In genomic region chr2:135530313-135531230, GRCh38 we compare ENCODE assay signal across 8 cellular contexts. TPM values are rescaled to one million over a fixed set of nuclear protein-coding genes. Genes with fewer than 3 reads are reported as not detected.
DNase-seq lines count a peak whose midpoint lies in the region; ATAC-seq and TF ChIP-seq lines count a peak whose summit lies in the region.

Gene ZRANB3, minus strand, starts transcription at chr2:135531218.

- H3K4me1 ChIP-seq in fibroblast of lung (ENCODE audit: control insufficient read depth, extremely low read depth, insufficient read depth, low read length), result peaks cover 3% of the 10 kb centered on the region
- peaks cover 4 to 21% of the 10 kb centered on the region in 2 donors for H3K4me1 ChIP-seq in naive thymus-derived CD4-positive, alpha-beta T cell (ENCODE audit: control insufficient read depth in 2 of 2, insufficient read depth in 2 of 2, low read length in 2 of 2)

- intact Hi-C loops in naive thymus-derived CD4-positive, alpha-beta T cell (cut with micrococcal nuclease), result loop anchor here (1.0 to 10.0 kb wide), 20 partner anchors 128 to 1412 kb away; partner anchors contain the start of genes DARS1 (in 2 of the 2), MCM6 (in 2 of the 2), UBXN4 (in 2 of the 2) and CCNT2 (in 1 of the 2)

- CTCF ChIA-PET in naive thymus-derived CD4-positive, alpha-beta T cell (lab: Charles Lee), result interaction anchor here (1.4 kb wide), 1 partner anchor 526 kb away, joined by 4 read pairs; no protein-coding TSS in a partner anchor

- no peak for TF ChIP-seq CTCF in LNCaP clone FGC (IDR thresholded peaks at IDR 0.05; ENCODE audit: control insufficient read depth, extremely low read depth, insufficient read depth)
- no peak for TF ChIP-seq CTCF in fibroblast of lung (conservative IDR thresholded peaks at IDR 0.05 in 1 of 2, IDR thresholded peaks at IDR 0.05 in 1 of 2; ENCODE audit: low read depth in 1 of 2, low read length in 2 of 2)

- no peaks in the 10 kb centered on the region for H3K9me3 Mint-ChIP-seq in naive thymus-derived CD4-positive, alpha-beta T cell
- H3K9me3 Mint-ChIP-seq in stimulated activated effector memory CD8-positive, alpha-beta T cell treated with anti-CD3 and anti-CD28 coated beads, Interleukin-12 subunit alpha, Interleukin-12 subunit beta, amount 100 ng/mL, for 72 hours, result no peaks in the 10 kb centered on the region

- H3K79me2 ChIP-seq in fibroblast of lung (ENCODE audit: control insufficient read depth, insufficient read depth, low read length), result peaks cover 27% of the 10 kb centered on the region

- no peaks in the 10 kb centered on the region for H3K36me3 ChIP-seq in fibroblast of lung (ENCODE audit: control insufficient read depth, insufficient read depth, low read length)
- peaks cover 0 to 5% (median 0%) of the 10 kb centered on the region in 3 experiments for H3K36me3 ChIP-seq in naive thymus-derived CD4-positive, alpha-beta T cell (ENCODE audit: control insufficient read depth in 2 of 3, insufficient read depth in 3 of 3, low read length in 3 of 3)

- peak within 1 kb of the TSS in 7 of 9 donors; percentile 36 to 81 (median 67) for H3K27ac Mint-ChIP-seq in naive thymus-derived CD4-positive, alpha-beta T cell
- no peak within 1 kb of the TSS for H3K27ac Mint-ChIP-seq in stimulated activated effector memory CD8-positive, alpha-beta T cell treated with anti-CD3 and anti-CD28 coated beads, Interleukin-12 subunit alpha, Interleukin-12 subunit beta, amount 100 ng/mL, for 72 hours

- no peaks in the 10 kb centered on the region for H4K20me1 ChIP-seq in fibroblast of lung (ENCODE audit: control insufficient read depth, extremely low read depth, insufficient read depth, low read length)

- peaks cover 5 to 38% (median 28%) of the 10 kb centered on the region in 7 donors for H3K4me1 Mint-ChIP-seq in naive thymus-derived CD4-positive, alpha-beta T cell
- peaks cover 7% of the 10 kb centered on the region for H3K4me1 Mint-ChIP-seq in stimulated activated effector memory CD8-positive, alpha-beta T cell treated with anti-CD3 and anti-CD28 coated beads, Interleukin-12 subunit alpha, Interleukin-12 subunit beta, amount 100 ng/mL, for 72 hours

- H3K9me3 ChIP-seq in fibroblast of lung (ENCODE audit: control insufficient read depth, insufficient read depth, low read depth, low read length), result no peaks in the 10 kb centered on the region
- no peaks in the 10 kb centered on the region for H3K9me3 ChIP-seq in naive thymus-derived CD4-positive, alpha-beta T cell (ENCODE audit: control insufficient read depth in 2 of 3, low read length in 3 of 3)

- H3K27me3 Mint-ChIP-seq in naive thymus-derived CD4-positive, alpha-beta T cell, result no peaks in the 10 kb centered on the region

- H3K4me3 ChIP-seq in LNCaP clone FGC (ENCODE audit: low read depth, low read length), result peak within 1 kb of the TSS; percentile 87
- H3K4me3 ChIP-seq in fibroblast of lung (replicated peaks in 1 of 4; ENCODE audit: control extremely low read depth in 1 of 4, insufficient read depth in 1 of 4, low read depth in 3 of 4, low read length in 4 of 4), result peak within 1 kb of the TSS; percentile 76 to 98 (median 80)
- peak within 1 kb of the TSS; percentile 83 for H3K4me3 ChIP-seq in naive thymus-derived CD4-positive, alpha-beta T cell (ENCODE audit: low read length)

- H2AFZ ChIP-seq in fibroblast of lung (ENCODE audit: low read length), result peak within 1 kb of the TSS; percentile 92

- peak within 1 kb of the TSS; percentile 78 for H3K9ac ChIP-seq in fibroblast of lung (ENCODE audit: insufficient read depth, low read length)

- no peaks in the 10 kb centered on the region for H3K27me3 ChIP-seq in fibroblast of lung (ENCODE audit: control insufficient read depth, insufficient read depth, low read length)
- no peaks in the 10 kb centered on the region for H3K27me3 ChIP-seq in naive thymus-derived CD4-positive, alpha-beta T cell (ENCODE audit: control insufficient read depth in 2 of 2, insufficient read depth in 2 of 2, low read length in 2 of 2)

- DNase-seq in EH (ENCODE audit: low read depth) (peak; percentile 99), H4 (ENCODE audit: low spot score) (peak; percentile 99), LNCaP clone FGC (ENCODE audit: low read depth) (peak; percentile 97), RPMI7951 (ENCODE audit: low read depth) (peak; percentile 98), fibroblast of lung (ENCODE audit: low read depth in 2 of 2) (peak; percentile 98)
- DNase-seq in activated T-helper 1 cell treated with anti-CD3 and anti-CD28 coated beads, Interleukin-2, amount 50 U/mL, for 16 hours (ENCODE audit: low read depth in 1 of 2, low spot score in 1 of 2), result peak; percentile 82 to 86
- DNase-seq in naive thymus-derived CD4-positive, alpha-beta T cell, result peak; percentile 67 to 98 (median 97)
- DNase-seq in stimulated activated effector memory CD8-positive, alpha-beta T cell treated with anti-CD3 and anti-CD28 coated beads, Interleukin-12 subunit alpha, Interleukin-12 subunit beta, amount 100 ng/mL, for 72 hours (ENCODE audit: low spot score in 2 of 2), result peak; percentile 56 to 92

- peak within 1 kb of the TSS; percentile 96 for H3K27ac ChIP-seq in fibroblast of lung (ENCODE audit: insufficient read depth, low read length)
- peak within 1 kb of the TSS; percentile 84 for H3K27ac ChIP-seq in naive thymus-derived CD4-positive, alpha-beta T cell (ENCODE audit: low read depth, low read length)

- peak; percentile 85 for ATAC-seq in naive thymus-derived CD4-positive, alpha-beta T cell
- peak; percentile 82 for ATAC-seq in stimulated activated effector memory CD8-positive, alpha-beta T cell treated with anti-CD3 and anti-CD28 coated beads, Interleukin-12 subunit alpha, Interleukin-12 subunit beta, amount 100 ng/mL, for 72 hours

- POLR2A ChIA-PET in naive thymus-derived CD4-positive, alpha-beta T cell (lab: Charles Lee), result interaction anchor here (0.8 to 2.4 kb wide), 11 partner anchors 8 to 613 kb away, joined by 3 to 18 read pairs (median 4); partner anchors contain the start of genes CCNT2, RAB3GAP1 and UBXN4

- H3K36me3 Mint-ChIP-seq in naive thymus-derived CD4-positive, alpha-beta T cell, result peaks cover 0 to 5% (median 0%) of the 10 kb centered on the region in 5 donors
- H3K36me3 Mint-ChIP-seq in stimulated activated effector memory CD8-positive, alpha-beta T cell treated with anti-CD3 and anti-CD28 coated beads, Interleukin-12 subunit alpha, Interleukin-12 subunit beta, amount 100 ng/mL, for 72 hours, result no peaks in the 10 kb centered on the region

- no peak within 1 kb of the TSS for H3K4me3 Mint-ChIP-seq in naive thymus-derived CD4-positive, alpha-beta T cell
- no peak within 1 kb of the TSS for H3K4me3 Mint-ChIP-seq in stimulated activated effector memory CD8-positive, alpha-beta T cell treated with anti-CD3 and anti-CD28 coated beads, Interleukin-12 subunit alpha, Interleukin-12 subunit beta, amount 100 ng/mL, for 72 hours

- peak within 1 kb of the TSS; percentile 75 for H3K4me2 ChIP-seq in fibroblast of lung (ENCODE audit: extremely low read depth, insufficient read depth, low read length)

RNA-seq across cellular contexts. Expression of gene ZRANB3, which starts in this region (rescaled TPM):
- total RNA-seq in H4 (2014; rRNA removed; shearing (Covaris generic)), result 13.2 and 13.6 TPM in 2 replicates
- 7.9 and 8.6 TPM in 2 replicates for total RNA-seq in RPMI7951 (2014; rRNA removed; shearing (Covaris generic))
- 6.4 and 7.4 TPM in 2 replicates for total RNA-seq in fibroblast of lung
- 4.8 TPM in 2 replicates for polyA plus RNA-seq in fibroblast of lung
- 3.1 and 3.6 TPM in 2 replicates for polyA plus RNA-seq in fibroblast of lung (2012)
- polyA minus RNA-seq in fibroblast of lung (ENCODE audit: low replicate concordance), result 0.33 TPM in 1 of 2 replicates, not detected in the other
- 1 to 10 TPM; 4.8 to 7.3 (median 5.6) TPM for total RNA-seq in naive thymus-derived CD4-positive, alpha-beta T cell
- polyA plus RNA-seq in naive thymus-derived CD4-positive, alpha-beta T cell, result 1 to 10 TPM; 4.7 to 7.4 TPM

Comparison
In these comparisons a context has a peak if more than half of its experiments do, and no peak if none do; other contexts are left out.
1. Peak in every context shown above with its lines: DNase-seq, ATAC-seq, H3K4me3 ChIP-seq and H3K27ac ChIP-seq.